Comparison of ENCODE assay signal across 19 cellular contexts in the genomic region with DNA sequence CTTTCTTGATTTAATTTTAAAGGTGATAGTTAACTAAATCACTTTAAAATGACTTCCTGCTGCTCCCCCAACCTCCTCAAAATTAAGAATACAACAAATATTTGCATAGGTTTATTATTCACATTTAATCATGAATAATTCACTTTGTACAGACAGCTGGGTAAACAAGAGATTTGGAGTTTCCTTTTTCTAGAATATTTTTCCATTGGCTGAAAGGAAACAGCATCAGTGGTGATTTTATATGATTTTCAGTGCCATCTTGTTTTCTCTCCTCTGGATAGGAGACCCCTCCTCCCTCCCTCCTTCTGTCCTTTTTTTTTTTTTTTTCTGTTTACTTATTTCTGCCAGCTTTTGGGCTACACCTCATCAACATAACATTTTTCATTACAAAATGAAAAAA.
DNase-seq lines count a peak whose midpoint lies in the region; ATAC-seq and TF ChIP-seq lines count a peak whose summit lies in the region.
"Had no signal": no experiment of that assay in that cellular context is flagged by ENCODE, and none has a peak within 500 bp of the region (broad histone marks: within the 10 kb centered on the region; RNA-seq: fewer than 3 reads in every experiment).

No MANE protein-coding gene starts in this region.

- no peak overlapping the region for H2AFZ ChIP-seq in MM.1S (ENCODE audit: low read length)

- no peak overlapping the region for H3K27ac ChIP-seq in MM.1S (ENCODE audit: low read length)
- H3K27ac ChIP-seq: cardiac muscle cell, SJCRH30, thoracic aorta had no signal

- H4K20me1 ChIP-seq in MM.1S (ENCODE audit: insufficient read depth, low read length): no peaks in the 10 kb centered on the region

- H3K36me3 ChIP-seq in MM.1S (replicated peaks; ENCODE audit: insufficient read depth, low read length): no peaks in the 10 kb centered on the region
- H3K36me3 ChIP-seq: cardiac muscle cell, HAP-1, SJCRH30, spleen, thoracic aorta had no signal

- no peak for TF ChIP-seq CTCF in MM.1S (IDR thresholded peaks at IDR 0.05; ENCODE audit: low read length)

- no peak overlapping the region for H3K4me3 ChIP-seq in MM.1S (ENCODE audit: low read length)
- H3K4me3 ChIP-seq: cardiac muscle cell, HAP-1, SJCRH30, spleen, thoracic aorta had no signal

- H3K9me2 ChIP-seq in MM.1S (replicated peaks; ENCODE audit: insufficient read depth, low read length): no peaks in the 10 kb centered on the region

- H3K9me3 ChIP-seq in T-helper 17 cell (ENCODE audit: control insufficient read depth, low read length, poor library complexity, severe bottlenecking) (no peaks in the 10 kb centered on the region), MM.1S (replicated peaks; ENCODE audit: insufficient read depth, low read length) (no peaks in the 10 kb centered on the region)
- H3K9me3 ChIP-seq: HAP-1, spleen, thoracic aorta had no signal

- no peaks in the 10 kb centered on the region for H3K79me2 ChIP-seq in MM.1S (ENCODE audit: low read length)

- DNase-seq in stimulated activated naive CD8-positive, alpha-beta T cell treated with anti-CD3 and anti-CD28 coated beads, Interleukin-15, Interleukin-2, amounts not matched to agents 100 U/mL and 50 U/mL, for 24 hours: no peak
- DNase-seq in NCI-H2081 treated with DMSO at 0.1 percent for 48 hours (lab: John Stamatoyannopoulos, UW) (peak; percentile 31), T-helper 17 cell (no peak), NCI-H187 treated with DMSO at 0.1 percent for 48 hours (lab: John Stamatoyannopoulos, UW) (no peak), MM.1S (no peak)
- DNase-seq in stimulated activated naive CD8-positive, alpha-beta T cell treated with anti-CD3 and anti-CD28 coated beads, Interleukin-15, amount 100 ng/mL, for 72 hours: no peak
- DNase-seq: activated T-cell treated with anti-CD3 and anti-CD28 coated beads for 4 hours, dermis blood vessel endothelial cell, foreskin fibroblast, left cardiac atrium, NCI-H1048, NCI-H446, spleen had no signal

- no peak overlapping the region for H3K4me2 ChIP-seq in MM.1S (ENCODE audit: low read depth, low read length)

- ATAC-seq in stimulated activated naive CD8-positive, alpha-beta T cell treated with anti-CD3 and anti-CD28 coated beads, Interleukin-15, Interleukin-2, amounts not matched to agents 100 U/mL and 50 U/mL, for 24 hours: no peak
- ATAC-seq in T-helper 17 cell: no peak
- no peak for ATAC-seq in stimulated activated naive CD8-positive, alpha-beta T cell treated with anti-CD3 and anti-CD28 coated beads, Interleukin-15, amount 100 ng/mL, for 72 hours
- no peak for ATAC-seq in GM21515 (IDR thresholded peaks at IDR 0.05; ENCODE audit: unreplicated experiment)
- ATAC-seq: left cardiac atrium had no signal

- H3K27me3 Mint-ChIP-seq in stimulated activated naive CD8-positive, alpha-beta T cell treated with anti-CD3 and anti-CD28 coated beads, Interleukin-15, Interleukin-2, amounts not matched to agents 100 ng/mL and 50 ng/mL, for 24 hours: no peaks in the 10 kb centered on the region
- H3K27me3 Mint-ChIP-seq in T-helper 17 cell: no peaks in the 10 kb centered on the region
- H3K27me3 Mint-ChIP-seq in stimulated activated naive CD8-positive, alpha-beta T cell treated with anti-CD3 and anti-CD28 coated beads, Interleukin-15, amount 100 ng/mL, for 72 hours: no peaks in the 10 kb centered on the region

- no peak overlapping the region for H3K4me3 Mint-ChIP-seq in stimulated activated naive CD8-positive, alpha-beta T cell treated with anti-CD3 and anti-CD28 coated beads, Interleukin-15, Interleukin-2, amounts not matched to agents 100 ng/mL and 50 ng/mL, for 24 hours
- no peak overlapping the region for H3K4me3 Mint-ChIP-seq in T-helper 17 cell
- H3K4me3 Mint-ChIP-seq in stimulated activated naive CD8-positive, alpha-beta T cell treated with anti-CD3 and anti-CD28 coated beads, Interleukin-15, amount 100 ng/mL, for 72 hours: peak overlapping the region; percentile 50 to 60

- peak overlapping the region; percentile 89 for H3K27ac Mint-ChIP-seq in stimulated activated naive CD8-positive, alpha-beta T cell treated with anti-CD3 and anti-CD28 coated beads, Interleukin-15, Interleukin-2, amounts not matched to agents 100 ng/mL and 50 ng/mL, for 24 hours
- peak overlapping the region; percentile 89 for H3K27ac Mint-ChIP-seq in T-helper 17 cell
- H3K27ac Mint-ChIP-seq in stimulated activated naive CD8-positive, alpha-beta T cell treated with anti-CD3 and anti-CD28 coated beads, Interleukin-15, amount 100 ng/mL, for 72 hours: peak overlapping the region; percentile 90 to 97

- H3K36me3 Mint-ChIP-seq in stimulated activated naive CD8-positive, alpha-beta T cell treated with anti-CD3 and anti-CD28 coated beads, Interleukin-15, Interleukin-2, amounts not matched to agents 100 ng/mL and 50 ng/mL, for 24 hours (ENCODE audit: low read depth): no peaks in the 10 kb centered on the region
- H3K36me3 Mint-ChIP-seq in T-helper 17 cell (ENCODE audit: low read depth): no peaks in the 10 kb centered on the region

- peaks cover 94% of the 10 kb centered on the region for H3K4me1 Mint-ChIP-seq in stimulated activated naive CD8-positive, alpha-beta T cell treated with anti-CD3 and anti-CD28 coated beads, Interleukin-15, Interleukin-2, amounts not matched to agents 100 ng/mL and 50 ng/mL, for 24 hours (ENCODE audit: low read depth)
- peaks cover 50% of the 10 kb centered on the region for H3K4me1 Mint-ChIP-seq in T-helper 17 cell
- H3K4me1 Mint-ChIP-seq in stimulated activated naive CD8-positive, alpha-beta T cell treated with anti-CD3 and anti-CD28 coated beads, Interleukin-15, amount 100 ng/mL, for 72 hours: peaks cover 96% of the 10 kb centered on the region

- H3K9me3 Mint-ChIP-seq in stimulated activated naive CD8-positive, alpha-beta T cell treated with anti-CD3 and anti-CD28 coated beads, Interleukin-15, Interleukin-2, amounts not matched to agents 100 ng/mL and 50 ng/mL, for 24 hours: no peaks in the 10 kb centered on the region
- H3K9me3 Mint-ChIP-seq in stimulated activated naive CD8-positive, alpha-beta T cell treated with anti-CD3 and anti-CD28 coated beads, Interleukin-15, amount 100 ng/mL, for 72 hours: peaks cover 0 to 4% of the 10 kb centered on the region in 2 donors

- no peaks in the 10 kb centered on the region for H3F3A ChIP-seq in MM.1S (ENCODE audit: insufficient read depth, low read length)

- 0 out of 2 replicates have a peak, but pooled peaks cover 6% of the 10 kb centered on the region for H3K4me1 ChIP-seq in MM.1S (ENCODE audit: low read length)
- H3K4me1 ChIP-seq: HAP-1 had no signal

- no peaks in the 10 kb centered on the region for H3K27me3 ChIP-seq in MM.1S (replicated peaks; ENCODE audit: insufficient read depth, low read length)
- H3K27me3 ChIP-seq: SJCRH30, spleen had no signal

- H3K9ac ChIP-seq in MM.1S (ENCODE audit: low read length): no peak overlapping the region

Comparison
In these comparisons a context has a peak if more than half of its experiments do, and no peak if none do; other contexts are left out.
1. H3K4me3 Mint-ChIP-seq: peak in stimulated activated naive CD8-positive, alpha-beta T cell treated with anti-CD3 and anti-CD28 coated beads, Interleukin-15, amount 100 ng/mL, for 72 hours (2 of 2); none in stimulated activated naive CD8-positive, alpha-beta T cell treated with anti-CD3 and anti-CD28 coated beads, Interleukin-15, Interleukin-2, amounts not matched to agents 100 ng/mL and 50 ng/mL, for 24 hours (single experiment) and T-helper 17 cell (single experiment).
2. Peak in every context shown above with its lines, with median percentiles within 50 percentile points of each other: H3K27ac Mint-ChIP-seq.